Comparison of ENCODE assay signal across 26 cellular contexts in genomic region chr16:82323171-82323570, GRCh38.
"Had no signal": no experiment of that assay in that cellular context is flagged by ENCODE, and none has a peak within 500 bp of the region (broad histone marks: within the 10 kb centered on the region; RNA-seq: fewer than 3 reads in every experiment).

No MANE protein-coding gene starts in this region.

- FAIRE-seq: urothelium cell line had no signal

- H3K9me3 ChIP-seq: ovary, thoracic aorta, thyroid gland, vagina had no signal

- H3K36me3 ChIP-seq: neural progenitor cell, ovary, stomach, thoracic aorta, thyroid gland, tibial nerve, upper lobe of left lung, vagina had no signal

- H3K4me2 ChIP-seq: neural progenitor cell had no signal

- DNase-seq: naive thymus-derived CD4-positive, alpha-beta T cell; natural killer cell; occipital lobe; ovary; posterior cingulate gyrus; psoas muscle; right cardiac atrium; stimulated activated CD4-positive, alpha-beta T cell treated with anti-CD3 and anti-CD28 coated beads, Interleukin-15, amount 100 ng/mL, for 24 hours; stimulated activated CD4-positive, alpha-beta T cell treated with anti-CD3 and anti-CD28 coated beads, Interleukin-2, amount 100 ng/mL, for 24 hours; stimulated activated CD4-positive, alpha-beta T cell treated with anti-CD3 and anti-CD28 coated beads, Interleukin-2, amount 100 ng/mL, for 48 hours; stimulated activated CD4-positive, alpha-beta T cell treated with anti-CD3 and anti-CD28 coated beads, Interleukin-4, amount 100 ng/mL, for 24 hours; stimulated activated naive B cell treated with anti-CD40 and anti-IgM and Interleukin-4, amounts not matched to agents 10 μg/mL and 1 μg/mL and 100 μg/mL, for 72 hours; stimulated activated naive CD4-positive, alpha-beta T cell treated with Interleukin-2 at 50 U/mL for 16 hours; stomach; thyroid gland; trophoblast cell; upper lobe of left lung had no signal

- ATAC-seq: naive thymus-derived CD4-positive, alpha-beta T cell; natural killer cell; psoas muscle; right cardiac atrium; sciatic nerve; stimulated activated effector memory CD8-positive, alpha-beta T cell treated with anti-CD3 and anti-CD28 coated beads, Interleukin-12 subunit alpha, Interleukin-12 subunit beta, amount 100 ng/mL, for 72 hours; stimulated activated naive B cell treated with anti-CD40 and anti-IgM and Interleukin-4, amounts not matched to agents 10 μg/mL and 1 μg/mL and 100 μg/mL, for 72 hours had no signal

- H2AFZ ChIP-seq: neural progenitor cell, parathyroid adenoma had no signal

- H3K4me3 ChIP-seq: neural progenitor cell, ovary, psoas muscle, skin epidermis, stomach, thoracic aorta, thyroid gland, tibial nerve, upper lobe of left lung, vagina had no signal

- H3K79me2 ChIP-seq: parathyroid adenoma had no signal

- H3K27ac ChIP-seq: neural progenitor cell, ovary, parathyroid adenoma, psoas muscle, skin epidermis, stomach, thoracic aorta, thyroid gland, tibial nerve, upper lobe of left lung, vagina had no signal

- H3K4me1 ChIP-seq: neural progenitor cell, thyroid gland, tibial nerve, vagina had no signal

- H3K27me3 ChIP-seq: neural progenitor cell, ovary, stomach, thyroid gland, tibial nerve, upper lobe of left lung, vagina had no signal

- H3K9ac ChIP-seq: neural progenitor cell, parathyroid adenoma had no signal
